In genomic region chr7:26449175-26450165, GRCh38 we compare ENCODE assay signal across 15 cellular contexts.
A peak's percentile ranks its signal among the peaks of the same experiment; 100 is the strongest.
DNase-seq lines count a peak whose midpoint lies in the region; ATAC-seq, FAIRE-seq and TF ChIP-seq lines count a peak whose summit lies in the region.
"Had no signal": no experiment of that assay in that cellular context is flagged by ENCODE, and none has a peak within 500 bp of the region (broad histone marks: within the 10 kb centered on the region; RNA-seq: fewer than 3 reads in every experiment).

No MANE protein-coding gene starts in this region.

- H4K8ac ChIP-seq in trophoblast cell (ENCODE audit: low read depth, low read length): no peak overlapping the region

- no peak overlapping the region for H3K4ac ChIP-seq in trophoblast cell (ENCODE audit: low read depth, low read length)

- no peaks in the 10 kb centered on the region for H3K36me3 Mint-ChIP-seq in activated CD8-positive, alpha-beta T cell treated with anti-CD3 and anti-CD28 coated beads for 36 hours (ENCODE audit: low read depth)
- H3K36me3 Mint-ChIP-seq: CD4-positive, CD25-positive, alpha-beta regulatory T cell had no signal

- no peak overlapping the region for H2BK12ac ChIP-seq in trophoblast cell (ENCODE audit: low read length)

- DNase-seq in ELR (ENCODE audit: low read depth): peak; percentile 22
- peak; percentile 94 for DNase-seq in RCC 7860 (ENCODE audit: low spot score)
- peak; percentile 66 for DNase-seq in fibroblast of pulmonary artery (ENCODE audit: low read depth)
- DNase-seq in trophoblast cell: peak in 1 of 2 donors; percentile 6
- DNase-seq in activated CD8-positive, alpha-beta T cell treated with anti-CD3 and anti-CD28 coated beads for 36 hours: no peak
- no peak for DNase-seq in DMS79 (lab: John Stamatoyannopoulos, UW)
- no peak for DNase-seq in tibial nerve (ENCODE audit: low spot score in 2 of 2)
- DNase-seq: CD4-positive, CD25-positive, alpha-beta regulatory T cell; glutamatergic neuron; NCI-H510A; tibial artery had no signal

- H3K4me3 ChIP-seq in fibroblast of pulmonary artery (replicated peaks; ENCODE audit: low read depth, low read length) (no peak overlapping the region), trophoblast cell (ENCODE audit: low read depth, low read length) (no peak overlapping the region), tibial nerve (no peak overlapping the region)
- H3K4me3 ChIP-seq: coronary artery, tibial artery had no signal

- no peak for ATAC-seq in HG03520 (IDR thresholded peaks at IDR 0.05; ENCODE audit: unreplicated experiment)
- no peak for ATAC-seq in activated CD8-positive, alpha-beta T cell treated with anti-CD3 and anti-CD28 coated beads for 36 hours
- ATAC-seq: sciatic nerve had no signal

- no peak overlapping the region for H3K14ac ChIP-seq in trophoblast cell (ENCODE audit: low read length)

- CTCF ChIA-PET in activated CD8-positive, alpha-beta T cell treated with anti-CD3 and anti-CD28 coated beads for 36 hours (lab: Charles Lee): interaction anchor here (0.7 to 1.2 kb wide), 2 partner anchors 80 to 557 kb away, joined by 3 read pairs; no protein-coding TSS in a partner anchor

- TF ChIP-seq CTCF in fibroblast of pulmonary artery (IDR thresholded peaks at IDR 0.05; ENCODE audit: low read length, missing control alignments) (no peak), tibial nerve (IDR thresholded peaks at IDR 0.05) (no peak)
- no peak for TF ChIP-seq CTCF in activated CD8-positive, alpha-beta T cell treated with anti-CD3 and anti-CD28 coated beads for 36 hours (IDR thresholded peaks at IDR 0.05)

- H3K27me3 ChIP-seq in trophoblast cell (ENCODE audit: insufficient read depth, low read length): no peaks in the 10 kb centered on the region
- no peaks in the 10 kb centered on the region for H3K27me3 ChIP-seq in tibial nerve
- H3K27me3 ChIP-seq: tibial artery had no signal

- POLR2A ChIA-PET in activated CD8-positive, alpha-beta T cell treated with anti-CD3 and anti-CD28 coated beads for 36 hours (lab: Charles Lee): interaction anchor here (0.6 kb wide), 1 partner anchor 942 kb away, joined by 3 read pairs; no protein-coding TSS in a partner anchor

- WGBS in trophoblast cell (ENCODE audit: extremely low coverage, insufficient coverage, insufficient read length): no CpG with 5 or more reads among the region's 12 CpGs
- 67 to 68% methylated on average over 12 of the region's 12 CpGs for WGBS in tibial nerve, 2 donors

- no peak overlapping the region for H3K9ac ChIP-seq in trophoblast cell (ENCODE audit: low read length)

- no peak overlapping the region for H2AFZ ChIP-seq in trophoblast cell (ENCODE audit: insufficient read depth, low read length, poor library complexity)

- H3K27ac ChIP-seq in trophoblast cell (ENCODE audit: low read depth, low read length) (peak overlapping the region; percentile 25), tibial nerve (no peak overlapping the region)
- H3K27ac ChIP-seq: coronary artery, tibial artery had no signal

- no peaks in the 10 kb centered on the region for H3K79me1 ChIP-seq in trophoblast cell (ENCODE audit: low read length)

- TF ChIP-seq POLR2A in tibial nerve (IDR thresholded peaks at IDR 0.05): no peak

- no peak overlapping the region for H3K27ac Mint-ChIP-seq in activated CD8-positive, alpha-beta T cell treated with anti-CD3 and anti-CD28 coated beads for 36 hours
- H3K27ac Mint-ChIP-seq: activated T-helper 2 cell treated with anti-CD3 and anti-CD28 coated beads, Interferon-gamma antibody, Interleukin-2, Interleukin-4, amounts not matched to agents 10 μg/mL and 5 μg/mL and 100 μg/mL, durations not matched to agents 14 hours and 24 hours and 36 hours; CD4-positive, CD25-positive, alpha-beta regulatory T cell had no signal

- H3K9me3 Mint-ChIP-seq in activated CD8-positive, alpha-beta T cell treated with anti-CD3 and anti-CD28 coated beads for 36 hours: no peaks in the 10 kb centered on the region
- H3K9me3 Mint-ChIP-seq: activated T-helper 2 cell treated with anti-CD3 and anti-CD28 coated beads, Interferon-gamma antibody, Interleukin-2, Interleukin-4, amounts not matched to agents 10 μg/mL and 5 μg/mL and 100 μg/mL, durations not matched to agents 14 hours and 24 hours and 36 hours; CD4-positive, CD25-positive, alpha-beta regulatory T cell had no signal

- H4K91ac ChIP-seq in trophoblast cell (ENCODE audit: low read depth, low read length): peak overlapping the region; percentile 8

- H4K12ac ChIP-seq in trophoblast cell (ENCODE audit: low read depth, low read length): no peak overlapping the region

- H3K23ac ChIP-seq in trophoblast cell (ENCODE audit: low read length): no peak overlapping the region

- intact Hi-C loops in activated CD8-positive, alpha-beta T cell treated with anti-CD3 and anti-CD28 coated beads for 36 hours (cut with micrococcal nuclease): no loop called here

- H3K4me1 ChIP-seq in trophoblast cell (ENCODE audit: control insufficient read depth in 1 of 2, insufficient read depth in 2 of 2, low read length in 2 of 2) (peaks cover 4 to 10% of the 10 kb centered on the region in 2 experiments), tibial nerve (no peaks in the 10 kb centered on the region)
- H3K4me1 ChIP-seq: tibial artery had no signal

- H3K79me2 ChIP-seq in trophoblast cell (ENCODE audit: control insufficient read depth, insufficient read depth, low read length, poor library complexity): no peaks in the 10 kb centered on the region

- H3K4me1 Mint-ChIP-seq in activated CD8-positive, alpha-beta T cell treated with anti-CD3 and anti-CD28 coated beads for 36 hours (ENCODE audit: low read depth): no peaks in the 10 kb centered on the region
- H3K4me1 Mint-ChIP-seq: CD4-positive, CD25-positive, alpha-beta regulatory T cell had no signal

- no peaks in the 10 kb centered on the region for H3K9me3 ChIP-seq in trophoblast cell (ENCODE audit: insufficient read depth, low read depth, low read length)
- H3K9me3 ChIP-seq in tibial nerve: no peaks in the 10 kb centered on the region
- H3K9me3 ChIP-seq: tibial artery had no signal

- no peak overlapping the region for H2AK5ac ChIP-seq in trophoblast cell (ENCODE audit: low read length)

- no peak overlapping the region for H3K18ac ChIP-seq in trophoblast cell (ENCODE audit: low read length)

- FAIRE-seq in RCC 7860 (lab: Jason Lieb, UNC): peak; percentile 95

- peaks cover 13% of the 10 kb centered on the region for H3K27me3 Mint-ChIP-seq in activated CD8-positive, alpha-beta T cell treated with anti-CD3 and anti-CD28 coated beads for 36 hours

- no peak overlapping the region for H3K4me2 ChIP-seq in trophoblast cell (ENCODE audit: low read length)

- no peak overlapping the region for H2BK120ac ChIP-seq in trophoblast cell (ENCODE audit: insufficient read depth, low read length, poor library complexity)

- no peak overlapping the region for H2BK5ac ChIP-seq in trophoblast cell (ENCODE audit: low read depth, low read length, poor library complexity)

- no peak for TF ChIP-seq EP300 in tibial nerve (IDR thresholded peaks at IDR 0.05)

- H3K36me3 ChIP-seq in trophoblast cell (ENCODE audit: control insufficient read depth in 1 of 2, insufficient read depth in 2 of 2, low read length in 2 of 2) (no peaks in the 10 kb centered on the region), tibial nerve (no peaks in the 10 kb centered on the region)
- H3K36me3 ChIP-seq: tibial artery had no signal

- H3K4me3 Mint-ChIP-seq in activated CD8-positive, alpha-beta T cell treated with anti-CD3 and anti-CD28 coated beads for 36 hours: no peak overlapping the region
- H3K4me3 Mint-ChIP-seq: CD4-positive, CD25-positive, alpha-beta regulatory T cell had no signal

Comparison
In these comparisons a context has a peak if more than half of its experiments do, and no peak if none do; other contexts are left out.
1. DNase-seq: peak in ELR (single experiment), RCC 7860 (single experiment) and fibroblast of pulmonary artery (single experiment); none in activated CD8-positive, alpha-beta T cell treated with anti-CD3 and anti-CD28 coated beads for 36 hours (single experiment), DMS79 (single experiment) and tibial nerve (0 of 2).